Comparison of ENCODE assay signal across 14 cellular contexts in genomic region chr12:71476513-71476912, GRCh38. TPM values are rescaled to one million over a fixed set of nuclear protein-coding genes. Genes with fewer than 3 reads are reported as not detected.
DNase-seq lines count a peak whose midpoint lies in the region; ATAC-seq and TF ChIP-seq lines count a peak whose summit lies in the region.
"Had no signal": no experiment of that assay in that cellular context is flagged by ENCODE, and none has a peak within 500 bp of the region (broad histone marks: within the 10 kb centered on the region; RNA-seq: fewer than 3 reads in every experiment).

No MANE protein-coding gene starts in this region.

- peaks cover 44% of the 10 kb centered on the region for H3K4me1 Mint-ChIP-seq in HFFc6 (ENCODE audit: low read depth)
- no peaks in the 10 kb centered on the region for H3K4me1 Mint-ChIP-seq in stimulated activated naive B cell treated with anti-CD40 and anti-IgM and Interleukin-4, amounts not matched to agents 10 μg/mL and 1 μg/mL and 100 μg/mL, for 72 hours
- H3K4me1 Mint-ChIP-seq: activated CD4-positive, alpha-beta T cell treated with anti-CD3 and anti-CD28 coated beads, Interleukin-2, amount 10 ng/mL, durations not matched to agents 7 days and 5 days had no signal

- intact Hi-C loops in lower lobe of right lung (cut with DNase I): no loop called here

- H3K27me3 Mint-ChIP-seq in HFFc6 (ENCODE audit: insufficient read depth): peaks cover 5% of the 10 kb centered on the region
- peaks cover 0 to 6% of the 10 kb centered on the region in 2 donors for H3K27me3 Mint-ChIP-seq in stimulated activated naive B cell treated with anti-CD40 and anti-IgM and Interleukin-4, amounts not matched to agents 10 μg/mL and 1 μg/mL and 100 μg/mL, for 72 hours

- TF ChIP-seq CTCF in HFFc6 (IDR thresholded peaks at IDR 0.05) (no peak), thoracic aorta (IDR thresholded peaks at IDR 0.05) (no peak), lower lobe of right lung (IDR thresholded peaks at IDR 0.05) (no peak)

- H3K27me3 ChIP-seq in thoracic aorta (replicated peaks; ENCODE audit: insufficient read depth) (no peaks in the 10 kb centered on the region), lower lobe of right lung (ENCODE audit: low read depth) (no peaks in the 10 kb centered on the region)
- H3K27me3 ChIP-seq: stomach had no signal

- H3K36me3 ChIP-seq in thoracic aorta: no peaks in the 10 kb centered on the region
- no peaks in the 10 kb centered on the region for H3K36me3 ChIP-seq in lower lobe of right lung
- H3K36me3 ChIP-seq: stomach had no signal

- ATAC-seq in thoracic aorta (ENCODE audit: insufficient number of reproducible peaks, low FRiP score, low read depth) (peak; percentile 77), GM18867 (IDR thresholded peaks at IDR 0.05; ENCODE audit: unreplicated experiment) (no peak), HG03457 (IDR thresholded peaks at IDR 0.05; ENCODE audit: unreplicated experiment) (no peak), lower lobe of right lung (no peak)
- no peak for ATAC-seq in stimulated activated naive B cell treated with anti-CD40 and anti-IgM and Interleukin-4, amounts not matched to agents 10 μg/mL and 1 μg/mL and 100 μg/mL, for 72 hours (replicated peaks)

- H3K9me3 ChIP-seq in thoracic aorta (no peaks in the 10 kb centered on the region), lower lobe of right lung (no peaks in the 10 kb centered on the region)
- H3K9me3 ChIP-seq: stomach had no signal

- H3K4me3 Mint-ChIP-seq in HFFc6: peak overlapping the region; percentile 53
- no peak overlapping the region for H3K4me3 Mint-ChIP-seq in stimulated activated naive B cell treated with anti-CD40 and anti-IgM and Interleukin-4, amounts not matched to agents 10 μg/mL and 1 μg/mL and 100 μg/mL, for 72 hours
- H3K4me3 Mint-ChIP-seq: activated CD4-positive, alpha-beta T cell treated with anti-CD3 and anti-CD28 coated beads, Interleukin-2, amount 10 ng/mL, durations not matched to agents 7 days and 5 days; nephron had no signal

- peak; percentile 77 for DNase-seq in HFFc6
- peak; percentile 94 for DNase-seq in astrocyte of the hippocampus (ENCODE audit: low read depth, low spot score)
- DNase-seq in hepatic stellate cell (ENCODE audit: low spot score): peak; percentile 22
- DNase-seq in thoracic aorta (ENCODE audit: low spot score): peak; percentile 20
- no peak for DNase-seq in stimulated activated naive B cell treated with anti-CD40 and anti-IgM and Interleukin-4, amounts not matched to agents 10 μg/mL and 1 μg/mL and 100 μg/mL, for 72 hours
- no peak for DNase-seq in lower lobe of right lung
- DNase-seq: activated CD4-positive, alpha-beta T cell treated with anti-CD3 and anti-CD28 coated beads, Interleukin-2, amount 10 ng/mL, durations not matched to agents 7 days and 5 days; activated naive CD4-positive, alpha-beta T cell treated with Interleukin-2 at 50 U/mL for 16 hours; DMS79; effector CD4-positive, alpha-beta T cell; stomach had no signal

- peak overlapping the region; percentile 52 to 77 for H3K27ac ChIP-seq in thoracic aorta
- no peak overlapping the region for H3K27ac ChIP-seq in lower lobe of right lung
- H3K27ac ChIP-seq: stomach had no signal

- no peaks in the 10 kb centered on the region for H3K36me3 Mint-ChIP-seq in HFFc6 (ENCODE audit: low read depth)
- no peaks in the 10 kb centered on the region for H3K36me3 Mint-ChIP-seq in stimulated activated naive B cell treated with anti-CD40 and anti-IgM and Interleukin-4, amounts not matched to agents 10 μg/mL and 1 μg/mL and 100 μg/mL, for 72 hours

- no peaks in the 10 kb centered on the region for H3K9me3 Mint-ChIP-seq in HFFc6
- H3K9me3 Mint-ChIP-seq in stimulated activated naive B cell treated with anti-CD40 and anti-IgM and Interleukin-4, amounts not matched to agents 10 μg/mL and 1 μg/mL and 100 μg/mL, for 72 hours: no peaks in the 10 kb centered on the region
- H3K9me3 Mint-ChIP-seq: activated CD4-positive, alpha-beta T cell treated with anti-CD3 and anti-CD28 coated beads, Interleukin-2, amount 10 ng/mL, durations not matched to agents 7 days and 5 days had no signal

- peaks cover 19 to 32% of the 10 kb centered on the region in 2 donors for H3K4me1 ChIP-seq in thoracic aorta (ENCODE audit: control insufficient read depth in 1 of 2, low read depth in 2 of 2)
- H3K4me1 ChIP-seq in lower lobe of right lung: no peaks in the 10 kb centered on the region
- H3K4me1 ChIP-seq: stomach had no signal

- peak overlapping the region; percentile 60 for H3K27ac Mint-ChIP-seq in HFFc6
- no peak overlapping the region for H3K27ac Mint-ChIP-seq in stimulated activated naive B cell treated with anti-CD40 and anti-IgM and Interleukin-4, amounts not matched to agents 10 μg/mL and 1 μg/mL and 100 μg/mL, for 72 hours
- H3K27ac Mint-ChIP-seq: activated CD4-positive, alpha-beta T cell treated with anti-CD3 and anti-CD28 coated beads, Interleukin-2, amount 10 ng/mL, durations not matched to agents 7 days and 5 days had no signal

- H3K4me3 ChIP-seq in thoracic aorta: peak overlapping the region; percentile 52
- H3K4me3 ChIP-seq in lower lobe of right lung: no peak overlapping the region
- H3K4me3 ChIP-seq: stomach had no signal

RNA-seq across cellular contexts. Expression of gene LGR5, which starts 36.9 kb away (rescaled TPM):
- total RNA-seq in HFFc6 (2021; fragmentation: NEBNext Ultra II Directional; extraction: Animal tissue kit (Norgen Biotek cat#: 25700)): not detected
- 1 to 10 TPM; 1.8 to 7.4 TPM for total RNA-seq in thoracic aorta
- 1.2 TPM for total RNA-seq in lower lobe of right lung
- total RNA-seq: activated CD4-positive, alpha-beta T cell treated with anti-CD3 and anti-CD28 coated beads, Interleukin-2, amount 10 ng/mL, durations not matched to agents 7 days and 5 days had no signal

Comparison
In these comparisons a context has a peak if more than half of its experiments do, and no peak if none do; other contexts are left out.
1. DNase-seq: peak in HFFc6 (single experiment), astrocyte of the hippocampus (single experiment), hepatic stellate cell (single experiment) and thoracic aorta (single experiment); none in stimulated activated naive B cell treated with anti-CD40 and anti-IgM and Interleukin-4, amounts not matched to agents 10 μg/mL and 1 μg/mL and 100 μg/mL, for 72 hours (single experiment) and lower lobe of right lung (single experiment).